In genomic region chr5:109049565-109049964, GRCh38 we compare ENCODE assay signal across 21 cellular contexts.
DNase-seq lines count a peak whose midpoint lies in the region; ATAC-seq, FAIRE-seq and TF ChIP-seq lines count a peak whose summit lies in the region.
"Had no signal": no experiment of that assay in that cellular context is flagged by ENCODE, and none has a peak within 500 bp of the region (broad histone marks: within the 10 kb centered on the region; RNA-seq: fewer than 3 reads in every experiment).

No MANE protein-coding gene starts in this region.

- H3K4me2 ChIP-seq in K562 (ENCODE audit: insufficient read depth, low read length) = no peak overlapping the region

- peak; percentile 36 for DNase-seq in EH (ENCODE audit: low read depth)
- DNase-seq in HFFc6 = no peak
- no peak for DNase-seq in K562 (ENCODE audit: extremely low read depth in 1 of 4, low spot score in 3 of 4)
- DNase-seq in kidney tubule cell (ENCODE audit: low spot score) = no peak
- DNase-seq in activated CD8-positive, alpha-beta memory T cell treated with anti-CD3 and anti-CD28 coated beads, Interleukin-2, amount 10 ng/mL, durations not matched to agents 7 days and 5 days = no peak
- no peak for DNase-seq in islet precursor cell
- DNase-seq: ACHN; BE2C; C1 segment of cervical spinal cord; CD4-positive, CD25-positive, alpha-beta regulatory T cell; CD8-positive, alpha-beta memory T cell; COR-L47; DMS 273 treated with DMSO at 0.1 percent for 48 hours; DMS53; DND-41; H9; Karpas-422; KBM-7 had no signal

- no peak overlapping the region for H3K27ac ChIP-seq in K562 (ENCODE audit: extremely low read depth, low read depth, low read length)
- H3K27ac ChIP-seq: GM23248 had no signal

- no peak for TF ChIP-seq EP300 in K562 (IDR thresholded peaks at IDR 0.05; ENCODE audit: low read length)

- H3K36me3 Mint-ChIP-seq in HFFc6 (ENCODE audit: low read depth) (peaks cover 16% of the 10 kb centered on the region), nephron (ENCODE audit: low read depth) (peaks cover 31% of the 10 kb centered on the region)
- peaks cover 3% of the 10 kb centered on the region for H3K36me3 Mint-ChIP-seq in activated CD8-positive, alpha-beta memory T cell treated with anti-CD3 and anti-CD28 coated beads, Interleukin-2, amount 10 ng/mL, durations not matched to agents 7 days and 5 days

- 22% methylated on average over 1 of the region's 1 CpG for WGBS in K562 (ENCODE audit: insufficient coverage, low coverage, missing lambda C conversion rate)

- no peaks in the 10 kb centered on the region for H4K20me1 ChIP-seq in K562 (replicated peaks; ENCODE audit: control insufficient read depth, insufficient read depth, low read length)

- TF ChIP-seq CTCF in HFFc6 (IDR thresholded peaks at IDR 0.05) = no peak
- TF ChIP-seq CTCF in K562 (IDR thresholded peaks at IDR 0.05 in 2 of 3, conservative IDR thresholded peaks at IDR 0.05 in 1 of 3; ENCODE audit: insufficient read depth in 2 of 3, low read depth in 1 of 3, low read length in 3 of 3) = no peak
- no peak for TF ChIP-seq CTCF in nephron (IDR thresholded peaks at IDR 0.05; ENCODE audit: unreplicated experiment in 3 of 3)

- in situ Hi-C loops in K562 (cut with MboI) = no loop called here

- H3K9me3 Mint-ChIP-seq in HFFc6 (no peaks in the 10 kb centered on the region), nephron (no peaks in the 10 kb centered on the region)
- no peaks in the 10 kb centered on the region for H3K9me3 Mint-ChIP-seq in activated CD8-positive, alpha-beta memory T cell treated with anti-CD3 and anti-CD28 coated beads, Interleukin-2, amount 10 ng/mL, durations not matched to agents 7 days and 5 days (ENCODE audit: low read depth)
- H3K9me3 Mint-ChIP-seq: CD8-positive, alpha-beta memory T cell; H9 had no signal

- no peaks in the 10 kb centered on the region; the same call in 1 of the 2 replicates for H3K27me3 Mint-ChIP-seq in HFFc6 (ENCODE audit: insufficient read depth)
- no peaks in the 10 kb centered on the region for H3K27me3 Mint-ChIP-seq in nephron (ENCODE audit: low read depth)
- H3K27me3 Mint-ChIP-seq in activated CD8-positive, alpha-beta memory T cell treated with anti-CD3 and anti-CD28 coated beads, Interleukin-2, amount 10 ng/mL, durations not matched to agents 7 days and 5 days = no peaks in the 10 kb centered on the region
- H3K27me3 Mint-ChIP-seq: CD4-positive, CD25-positive, alpha-beta regulatory T cell; CD8-positive, alpha-beta memory T cell had no signal

- no peaks in the 10 kb centered on the region for H3K9me1 ChIP-seq in K562 (ENCODE audit: control insufficient read depth, insufficient read depth, low read length)

- H3K9ac ChIP-seq in K562 (ENCODE audit: insufficient read depth in 1 of 2, low read depth in 2 of 2, low read length in 2 of 2) = no peak overlapping the region
- H3K9ac ChIP-seq: GM23248 had no signal

- FAIRE-seq in K562 (lab: Jason Lieb, UNC) = peak; percentile 29

- H3K4me3 Mint-ChIP-seq in HFFc6 (no peak overlapping the region), nephron (no peak overlapping the region)
- H3K4me3 Mint-ChIP-seq in activated CD8-positive, alpha-beta memory T cell treated with anti-CD3 and anti-CD28 coated beads, Interleukin-2, amount 10 ng/mL, durations not matched to agents 7 days and 5 days = no peak overlapping the region
- H3K4me3 Mint-ChIP-seq: CD4-positive, CD25-positive, alpha-beta regulatory T cell; CD8-positive, alpha-beta memory T cell; H9 had no signal

- CTCF ChIA-PET in K562 (lab: Yijun Ruan, JAX; ENCODE audit: low intra/inter-chr PET ratio) = no interaction called here
- CTCF ChIA-PET in activated CD8-positive, alpha-beta memory T cell treated with anti-CD3 and anti-CD28 coated beads, Interleukin-2, amount 10 ng/mL, durations not matched to agents 7 days and 5 days (lab: Charles Lee) = no interaction called here

- H3K4me1 Mint-ChIP-seq in HFFc6 (ENCODE audit: low read depth) (peaks cover 45% of the 10 kb centered on the region), nephron (no peaks in the 10 kb centered on the region)
- no peaks in the 10 kb centered on the region for H3K4me1 Mint-ChIP-seq in activated CD8-positive, alpha-beta memory T cell treated with anti-CD3 and anti-CD28 coated beads, Interleukin-2, amount 10 ng/mL, durations not matched to agents 7 days and 5 days
- H3K4me1 Mint-ChIP-seq: CD4-positive, CD25-positive, alpha-beta regulatory T cell; CD8-positive, alpha-beta memory T cell had no signal

- peak overlapping the region; percentile 60; the same call in 1 of the 2 replicates for H3K27ac Mint-ChIP-seq in HFFc6
- peak overlapping the region; percentile 8 to 48 (median 29) for H3K27ac Mint-ChIP-seq in nephron
- H3K27ac Mint-ChIP-seq in activated CD8-positive, alpha-beta memory T cell treated with anti-CD3 and anti-CD28 coated beads, Interleukin-2, amount 10 ng/mL, durations not matched to agents 7 days and 5 days = no peak overlapping the region
- H3K27ac Mint-ChIP-seq: CD4-positive, CD25-positive, alpha-beta regulatory T cell; CD8-positive, alpha-beta memory T cell had no signal

- ATAC-seq in K562 = no peak
- no peak for ATAC-seq in activated CD8-positive, alpha-beta memory T cell treated with anti-CD3 and anti-CD28 coated beads, Interleukin-2, amount 10 ng/mL, durations not matched to agents 7 days and 5 days
- no peak for ATAC-seq in HG03280 (IDR thresholded peaks at IDR 0.05; ENCODE audit: unreplicated experiment)

- no peak overlapping the region for H2AFZ ChIP-seq in K562 (ENCODE audit: low read depth, low read length)
- H2AFZ ChIP-seq: GM23248 had no signal

- no peak for TF ChIP-seq POLR2A in K562 (conservative IDR thresholded peaks at IDR 0.05)

- H3K36me3 ChIP-seq in K562 (ENCODE audit: control insufficient read depth, insufficient read depth, low read length) = no peaks in the 10 kb centered on the region
- H3K36me3 ChIP-seq: BE2C had no signal

- H3K4me3 ChIP-seq in K562 = no peak overlapping the region
- H3K4me3 ChIP-seq: GM23248 had no signal

- H3K79me2 ChIP-seq in K562 (ENCODE audit: control insufficient read depth, insufficient read depth, low read length) = no peaks in the 10 kb centered on the region

- H3K4me1 ChIP-seq in K562 (replicated peaks in 1 of 2; ENCODE audit: control insufficient read depth in 2 of 2, insufficient read depth in 2 of 2, low read length in 2 of 2) = no peaks in the 10 kb centered on the region

- TF ChIP-seq RAD21 in K562 (CRISPR knock-in tag; conservative IDR thresholded peaks at IDR 0.05 in 1 of 2, IDR thresholded peaks at IDR 0.05 in 1 of 2) = no peak

- POLR2A ChIA-PET in K562 (lab: Yijun Ruan, JAX) = no interaction called here

- BruUV-seq in K562 (replicated peaks; lab: Mats Ljungman, UMichigan) = no TSS peak

- H3K9me3 ChIP-seq in K562 (replicated peaks; ENCODE audit: control insufficient read depth, insufficient read depth, low read depth, low read length) = no peaks in the 10 kb centered on the region
- H3K9me3 ChIP-seq: BE2C had no signal

- intact Hi-C loops in K562 (cut with micrococcal nuclease) = no loop called here

- no peaks in the 10 kb centered on the region for H3K27me3 ChIP-seq in K562 (ENCODE audit: control insufficient read depth in 2 of 2, insufficient read depth in 2 of 2, low read length in 2 of 2)
- H3K27me3 ChIP-seq: BE2C had no signal

TF ChIP-seq in K562, 482 proteins besides CTCF, POLR2A, EP300 and RAD21:
- TF ChIP-seq CCAR2 (IDR thresholded peaks at IDR 0.05; ENCODE audit: low read depth, low read length) = no peak
- no peak for TF ChIP-seq IRF2 (CRISPR knock-in tag; IDR thresholded peaks at IDR 0.05)
- peak; percentile 81 for TF ChIP-seq ZNF316 (IDR thresholded peaks at IDR 0.05)
- TF ChIP-seq MAFK (IDR thresholded peaks at IDR 0.05; ENCODE audit: low read length) = peak; percentile 82
- peak; percentile 69 for TF ChIP-seq MAFG (tag; conservative IDR thresholded peaks at IDR 0.05)
- TF ChIP-seq C11orf30 (IDR thresholded peaks at IDR 0.05; ENCODE audit: low read depth) = peak; percentile 54
- peak; percentile 72 for TF ChIP-seq MAFF (IDR thresholded peaks at IDR 0.05; ENCODE audit: low read length)
